9 cellular contexts compared by ENCODE assay signal in genomic region chr4:6779667-6780565, GRCh38.
DNase-seq lines count a peak whose midpoint lies in the region; ATAC-seq and TF ChIP-seq lines count a peak whose summit lies in the region.
"Had no signal": no experiment of that assay in that cellular context is flagged by ENCODE, and none has a peak within 500 bp of the region (broad histone marks: within the 10 kb centered on the region; RNA-seq: fewer than 3 reads in every experiment).

No MANE protein-coding gene starts in this region.

- H3K4me1 Mint-ChIP-seq in stimulated activated naive B cell treated with anti-CD40 and anti-IgM and Interleukin-4, amounts not matched to agents 10 μg/mL and 1 μg/mL and 100 μg/mL, for 72 hours: peaks cover 16 to 35% of the 10 kb centered on the region in 2 donors

- H3K9me3 Mint-ChIP-seq in stimulated activated naive B cell treated with anti-CD40 and anti-IgM and Interleukin-4, amounts not matched to agents 10 μg/mL and 1 μg/mL and 100 μg/mL, for 72 hours: no peaks in the 10 kb centered on the region

- no peak overlapping the region for H3K4me3 ChIP-seq in fibroblast of mammary gland (ENCODE audit: control insufficient read depth, low read depth, low read length)

- H3K27ac Mint-ChIP-seq in stimulated activated naive B cell treated with anti-CD40 and anti-IgM and Interleukin-4, amounts not matched to agents 10 μg/mL and 1 μg/mL and 100 μg/mL, for 72 hours: peak overlapping the region; percentile 20

- H3K4me3 Mint-ChIP-seq in stimulated activated naive B cell treated with anti-CD40 and anti-IgM and Interleukin-4, amounts not matched to agents 10 μg/mL and 1 μg/mL and 100 μg/mL, for 72 hours: no peak overlapping the region

- DNase-seq in SKM-1 treated with dmso at 0.1 percent for 144 hours (lab: John Stamatoyannopoulos, UW; ENCODE audit: unreplicated experiment) (peak; percentile 51), SKM-1 (lab: John Stamatoyannopoulos, UW; ENCODE audit: unreplicated experiment) (no peak), NCI-H774 (lab: John Stamatoyannopoulos, UW) (peak; percentile 53), fibroblast of mammary gland (ENCODE audit: low read depth) (peak; percentile 26)
- DNase-seq in stimulated activated naive B cell treated with anti-CD40 and anti-IgM and Interleukin-4, amounts not matched to agents 10 μg/mL and 1 μg/mL and 100 μg/mL, for 72 hours: no peak
- DNase-seq: stimulated activated CD4-positive, alpha-beta T cell treated with anti-CD3 and anti-CD28 coated beads, Interleukin-4, amount 100 ng/mL, for 24 hours had no signal

- peaks cover 15 to 21% of the 10 kb centered on the region in 2 donors for H3K27me3 Mint-ChIP-seq in stimulated activated naive B cell treated with anti-CD40 and anti-IgM and Interleukin-4, amounts not matched to agents 10 μg/mL and 1 μg/mL and 100 μg/mL, for 72 hours

- no peaks in the 10 kb centered on the region for H3K36me3 Mint-ChIP-seq in stimulated activated naive B cell treated with anti-CD40 and anti-IgM and Interleukin-4, amounts not matched to agents 10 μg/mL and 1 μg/mL and 100 μg/mL, for 72 hours

- no peak for TF ChIP-seq CTCF in fibroblast of mammary gland (conservative IDR thresholded peaks at IDR 0.05; ENCODE audit: control insufficient read depth, insufficient read depth, low read depth, low read length)

- ATAC-seq in stimulated activated naive B cell treated with anti-CD40 and anti-IgM and Interleukin-4, amounts not matched to agents 10 μg/mL and 1 μg/mL and 100 μg/mL, for 72 hours (replicated peaks): no peak
- ATAC-seq in HG02852 (IDR thresholded peaks at IDR 0.05; ENCODE audit: unreplicated experiment) (no peak), HG02678 (IDR thresholded peaks at IDR 0.05; ENCODE audit: unreplicated experiment) (no peak), GM21528 (IDR thresholded peaks at IDR 0.05; ENCODE audit: low FRiP score, unreplicated experiment) (no peak)

Comparison
In these comparisons a context has a peak if more than half of its experiments do, and no peak if none do; other contexts are left out.
1. DNase-seq: peak in SKM-1 treated with dmso at 0.1 percent for 144 hours (single experiment), NCI-H774 (single experiment) and fibroblast of mammary gland (single experiment); none in SKM-1 (single experiment) and stimulated activated naive B cell treated with anti-CD40 and anti-IgM and Interleukin-4, amounts not matched to agents 10 μg/mL and 1 μg/mL and 100 μg/mL, for 72 hours (single experiment).